ENCODE assay signal across 15 cellular contexts in genomic region chr7:134783294-134784069, GRCh38. TPM values are rescaled to one million over a fixed set of nuclear protein-coding genes. Genes with fewer than 3 reads are reported as not detected.
DNase-seq lines count a peak whose midpoint lies in the region; ATAC-seq and TF ChIP-seq lines count a peak whose summit lies in the region.
"Had no signal": no experiment of that assay in that cellular context is flagged by ENCODE, and none has a peak within 500 bp of the region (broad histone marks: within the 10 kb centered on the region; RNA-seq: fewer than 3 reads in every experiment).

No MANE protein-coding gene starts in this region.

- TF ChIP-seq EP300 in Ishikawa (IDR thresholded peaks at IDR 0.05; ENCODE audit: borderline replicate concordance) (no peak), sigmoid colon (IDR thresholded peaks at IDR 0.05) (no peak)

- TF ChIP-seq RAD21 in Ishikawa (IDR thresholded peaks at IDR 0.05; ENCODE audit: low read depth) = no peak

- H3K27me3 ChIP-seq in fibroblast of lung (ENCODE audit: control insufficient read depth, insufficient read depth, low read length) (no peaks in the 10 kb centered on the region), sigmoid colon (no peaks in the 10 kb centered on the region)

- peak overlapping the region; percentile 7 for H3K4me2 ChIP-seq in fibroblast of lung (ENCODE audit: extremely low read depth, insufficient read depth, low read length)

- peaks cover 2% of the 10 kb centered on the region for H3K36me3 ChIP-seq in fibroblast of lung (ENCODE audit: control insufficient read depth, insufficient read depth, low read length)
- peaks cover 0 to 7% (median 0%) of the 10 kb centered on the region in 4 donors for H3K36me3 ChIP-seq in sigmoid colon

- POLR2A ChIA-PET in AG04449 (lab: Yijun Ruan, JAX) = interaction anchor here (0.6 to 9.3 kb wide), 9 partner anchors 16 to 92 kb away, joined by 3 to 127 read pairs (median 4); no protein-coding TSS in a partner anchor

- intact Hi-C loops in sigmoid colon (cut with DNase I) = loop anchor here (2.0 to 5.0 kb wide), 2 partner anchors 93 to 109 kb away; no protein-coding TSS in a partner anchor

- peaks cover 12% of the 10 kb centered on the region for H3K4me1 ChIP-seq in fibroblast of lung (ENCODE audit: control insufficient read depth, extremely low read depth, insufficient read depth, low read length)
- H3K4me1 ChIP-seq in sigmoid colon = peaks cover 0 to 68% (median 50%) of the 10 kb centered on the region in 4 donors

- no peak for TF ChIP-seq CTCF in AG04449 (IDR thresholded peaks at IDR 0.05; ENCODE audit: insufficient read depth, low read length, missing control alignments)
- no peak for TF ChIP-seq CTCF in fibroblast of lung (conservative IDR thresholded peaks at IDR 0.05 in 1 of 2, IDR thresholded peaks at IDR 0.05 in 1 of 2; ENCODE audit: low read depth in 1 of 2, low read length in 2 of 2)
- no peak for TF ChIP-seq CTCF in sigmoid colon (IDR thresholded peaks at IDR 0.05)

- H2AFZ ChIP-seq in fibroblast of lung (ENCODE audit: low read length) = no peak overlapping the region

- no peaks in the 10 kb centered on the region for H4K20me1 ChIP-seq in fibroblast of lung (ENCODE audit: control insufficient read depth, extremely low read depth, insufficient read depth, low read length)

- ATAC-seq in GM19351 (IDR thresholded peaks at IDR 0.05; ENCODE audit: unreplicated experiment) = no peak
- ATAC-seq: left colon had no signal

- CTCF ChIA-PET in AG04449 (lab: Yijun Ruan, JAX) = interaction anchor here (0.6 to 9.7 kb wide), 7 partner anchors 28 to 97 kb away, joined by 3 to 80 read pairs (median 8); no protein-coding TSS in a partner anchor

- H3K27ac ChIP-seq in fibroblast of lung (ENCODE audit: insufficient read depth, low read length) (peak overlapping the region; percentile 9), sigmoid colon (peak overlapping the region; percentile 91 to 94 (median 93))

- no peak overlapping the region for H3K9ac ChIP-seq in fibroblast of lung (ENCODE audit: insufficient read depth, low read length)

- H3K9me3 ChIP-seq in fibroblast of lung (ENCODE audit: control insufficient read depth, insufficient read depth, low read depth, low read length) (no peaks in the 10 kb centered on the region), sigmoid colon (no peaks in the 10 kb centered on the region)

- TF ChIP-seq POLR2A in sigmoid colon (IDR thresholded peaks at IDR 0.05) = no peak

- WGBS in sigmoid colon, 2 donors = 82 to 83% methylated on average over 7 of the region's 7 CpGs

- H3K79me2 ChIP-seq in fibroblast of lung (ENCODE audit: control insufficient read depth, insufficient read depth, low read length) = peaks cover 87% of the 10 kb centered on the region

- H3K4me3 ChIP-seq in AG04449 (ENCODE audit: low read depth, low read length) (peak overlapping the region; percentile 83), fibroblast of lung (replicated peaks in 1 of 4; ENCODE audit: control extremely low read depth in 1 of 4, insufficient read depth in 1 of 4, low read depth in 3 of 4, low read length in 4 of 4) (peak overlapping the region in 2 of 4 experiments; percentile 80 to 87), sigmoid colon (peak overlapping the region; percentile 52 to 66 (median 66))

- no peak for DNase-seq in AG04449 (ENCODE audit: low read depth, low spot score)
- DNase-seq in fibroblast of lung (ENCODE audit: low read depth in 2 of 2) = no peak
- no peak for DNase-seq in sigmoid colon
- DNase-seq in superior temporal gyrus (ENCODE audit: extremely low spot score) = no peak
- no peak for DNase-seq in HK-2 (ENCODE audit: unreplicated experiment)
- DNase-seq in retina = no peak
- DNase-seq: ACHN; activated CD4-positive, alpha-beta T cell treated with anti-CD3 and anti-CD28 coated beads for 4 hours; activated T-cell treated with anti-CD3 and anti-CD28 coated beads, Interleukin-2, amount 50 U/mL, for 1 hour; effector memory CD4-positive, alpha-beta T cell; left colon; NCI-H1417; NCI-H510A had no signal

TF ChIP-seq in Ishikawa, 13 proteins besides CTCF, POLR2A, EP300 and RAD21:
- no peak for TF ChIP-seq FOXM1 (IDR thresholded peaks at IDR 0.05; ENCODE audit: borderline replicate concordance, low read depth)
- peak; percentile 43; the same call in 1 of the 2 replicates for TF ChIP-seq CEBPB (IDR thresholded peaks at IDR 0.05)
- TF ChIP-seq, protein P1, sequence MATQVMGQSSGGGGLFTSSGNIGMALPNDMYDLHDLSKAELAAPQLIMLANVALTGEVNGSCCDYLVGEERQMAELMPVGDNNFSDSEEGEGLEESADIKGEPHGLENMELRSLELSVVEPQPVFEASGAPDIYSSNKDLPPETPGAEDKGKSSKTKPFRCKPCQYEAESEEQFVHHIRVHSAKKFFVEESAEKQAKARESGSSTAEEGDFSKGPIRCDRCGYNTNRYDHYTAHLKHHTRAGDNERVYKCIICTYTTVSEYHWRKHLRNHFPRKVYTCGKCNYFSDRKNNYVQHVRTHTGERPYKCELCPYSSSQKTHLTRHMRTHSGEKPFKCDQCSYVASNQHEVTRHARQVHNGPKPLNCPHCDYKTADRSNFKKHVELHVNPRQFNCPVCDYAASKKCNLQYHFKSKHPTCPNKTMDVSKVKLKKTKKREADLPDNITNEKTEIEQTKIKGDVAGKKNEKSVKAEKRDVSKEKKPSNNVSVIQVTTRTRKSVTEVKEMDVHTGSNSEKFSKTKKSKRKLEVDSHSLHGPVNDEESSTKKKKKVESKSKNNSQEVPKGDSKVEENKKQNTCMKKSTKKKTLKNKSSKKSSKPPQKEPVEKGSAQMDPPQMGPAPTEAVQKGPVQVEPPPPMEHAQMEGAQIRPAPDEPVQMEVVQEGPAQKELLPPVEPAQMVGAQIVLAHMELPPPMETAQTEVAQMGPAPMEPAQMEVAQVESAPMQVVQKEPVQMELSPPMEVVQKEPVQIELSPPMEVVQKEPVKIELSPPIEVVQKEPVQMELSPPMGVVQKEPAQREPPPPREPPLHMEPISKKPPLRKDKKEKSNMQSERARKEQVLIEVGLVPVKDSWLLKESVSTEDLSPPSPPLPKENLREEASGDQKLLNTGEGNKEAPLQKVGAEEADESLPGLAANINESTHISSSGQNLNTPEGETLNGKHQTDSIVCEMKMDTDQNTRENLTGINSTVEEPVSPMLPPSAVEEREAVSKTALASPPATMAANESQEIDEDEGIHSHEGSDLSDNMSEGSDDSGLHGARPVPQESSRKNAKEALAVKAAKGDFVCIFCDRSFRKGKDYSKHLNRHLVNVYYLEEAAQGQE (IDR thresholded peaks at IDR 0.05; ENCODE audit: low read depth) = no peak
- no peak for TF ChIP-seq TCF12 (IDR thresholded peaks at IDR 0.05; ENCODE audit: low read depth)

RNA-seq across cellular contexts. Expression of gene CALD1, which starts 4.0 kb away (rescaled TPM):
- total RNA-seq in fibroblast of lung = 299 and 343 TPM in 2 replicates
- 377 and 1,187 TPM in 2 replicates for polyA plus RNA-seq in fibroblast of lung
- 287 and 889 TPM in 2 replicates for polyA plus RNA-seq in fibroblast of lung (2012)
- polyA minus RNA-seq in fibroblast of lung (ENCODE audit: low replicate concordance) = 97.5 and 238 TPM in 2 replicates
- total RNA-seq in sigmoid colon = 1,000 to 10,000 TPM; 1,069 to 2,150 (median 1,500) TPM
- polyA plus RNA-seq in sigmoid colon = 100 to 1,000 TPM in 1 of 3 donors, 10 to 100 TPM in 2; 34.7 to 125 (median 79.3) TPM
